In genomic region chr9:100466828-100467220, GRCh38 we compare ENCODE assay signal across 28 cellular contexts. TPM values are rescaled to one million over a fixed set of nuclear protein-coding genes. Genes with fewer than 3 reads are reported as not detected.
DNase-seq lines count a peak whose midpoint lies in the region; ATAC-seq and TF ChIP-seq lines count a peak whose summit lies in the region.
"Had no signal": no experiment of that assay in that cellular context is flagged by ENCODE, and none has a peak within 500 bp of the region (broad histone marks: within the 10 kb centered on the region; RNA-seq: fewer than 3 reads in every experiment).

No MANE protein-coding gene starts in this region.

- DNase-seq in renal cortical epithelial cell (ENCODE audit: low read depth) = peak; percentile 72
- no peak for DNase-seq in activated CD4-positive, alpha-beta T cell treated with anti-CD3 and anti-CD28 coated beads, Interleukin-2, amount 50 U/mL, for 4 hours
- DNase-seq in NCI-H146 treated with DMSO at 0.1 percent for 48 hours (lab: John Stamatoyannopoulos, UW; ENCODE audit: unreplicated experiment) = no peak
- DNase-seq: activated CD4-positive, alpha-beta T cell treated with anti-CD3 and anti-CD28 coated beads, Interleukin-2, amount 10 ng/mL, durations not matched to agents 24 days and 14 days; activated T-cell treated with anti-CD3 and anti-CD28 coated beads, Interleukin-2, amount 50 U/mL, for 24 hours; COR-L47; DMS79; GDM1; kidney; mucosa of descending colon; NCI-H1694; NCI-H2171; NCI-H524 treated with DMSO at 0.1 percent for 48 hours; PC-9; retina; SHP77; small intestine; stimulated activated CD8-positive, alpha-beta memory T cell treated with anti-CD3 and anti-CD28 coated beads, Interleukin-4, amount 100 ng/mL, for 48 hours; T-helper 9 cell; trophoblast cell; WERI-Rb-1 had no signal

- peak; percentile 62 for ATAC-seq in GM18517 (IDR thresholded peaks at IDR 0.05; ENCODE audit: unreplicated experiment)
- peak; percentile 83 for ATAC-seq in HG03175 (IDR thresholded peaks at IDR 0.05; ENCODE audit: unreplicated experiment)
- no peak for ATAC-seq in GM18868 (IDR thresholded peaks at IDR 0.05; ENCODE audit: unreplicated experiment)
- no peak for ATAC-seq in esophagus mucosa
- ATAC-seq: mucosa of descending colon; natural killer cell treated with Interleukin-12 subunit alpha and Interleukin-12 subunit beta and Interleukin-15 and Interleukin-18, amount 100 ng/mL, for 72 hours had no signal

- peak overlapping the region; percentile 38; the same call in 1 of the 2 replicates for H3K27ac ChIP-seq in VCaP
- H3K27ac ChIP-seq: BLaER1 treated with 17β-estradiol and CSF1 and Interleukin-3, amounts not matched to agents 10 nM and 100 nM; PC-9; WERI-Rb-1 had no signal

- TF ChIP-seq CTCF in VCaP (conservative IDR thresholded peaks at IDR 0.05) = no peak

RNA-seq across cellular contexts. Expression of gene TMEFF1, which starts 6.1 kb away (rescaled TPM):
- 3.5 and 4.3 TPM in 2 replicates for total RNA-seq in renal cortical epithelial cell
- total RNA-seq in esophagus mucosa = not detected

RNA-seq across cellular contexts. Expression of gene MSANTD3, which starts 39.9 kb away (rescaled TPM):
- total RNA-seq in renal cortical epithelial cell = 55.1 and 104 TPM in 2 replicates
- total RNA-seq in esophagus mucosa = 10.3 TPM

Comparison
In these comparisons a context has a peak if more than half of its experiments do, and no peak if none do; other contexts are left out.
1. ATAC-seq: peak in GM18517 (single experiment) and HG03175 (single experiment); none in GM18868 (single experiment) and esophagus mucosa (single experiment).